ENCODE assay signal across 2 cellular contexts in genomic region chr1:93681095-93681548, GRCh38.
TF ChIP-seq lines count a peak whose summit lies in the region.

No MANE protein-coding gene starts in this region.

TF ChIP-seq in HCT116, 20 proteins besides CTCF, POLR2A, EP300 and RAD21:
- TF ChIP-seq CBX3 (IDR thresholded peaks at IDR 0.05; ENCODE audit: low read depth) (no peak), ZFX (IDR thresholded peaks at IDR 0.05) (peak; percentile 57; the same call in 1 of the 2 replicates), EGR1 (IDR thresholded peaks at IDR 0.05; ENCODE audit: low read depth) (0 out of 2 replicates have a peak, but pooled peaks have one; percentile 19)

TF ChIP-seq in H1, 55 proteins besides CTCF, POLR2A, EP300 and RAD21:
- TF ChIP-seq SAP30 (IDR thresholded peaks at IDR 0.05; ENCODE audit: insufficient read depth, insufficient replicate concordance, low read length), result no peak
- no peak for TF ChIP-seq RXRA (IDR thresholded peaks at IDR 0.05; ENCODE audit: insufficient read depth, low read depth, low read length)
- TF ChIP-seq TCF12 (IDR thresholded peaks at IDR 0.05; ENCODE audit: low read depth, low read length), result no peak
- no peak for TF ChIP-seq TBP (IDR thresholded peaks at IDR 0.05; ENCODE audit: low read depth, low read length)
- 0 out of 4 replicates have a peak, but pooled peaks of 1 of the 2 experiments have one; percentile 13 for TF ChIP-seq SIN3A (conservative IDR thresholded peaks at IDR 0.05 in 1 of 2, IDR thresholded peaks at IDR 0.05 in 1 of 2; ENCODE audit: low read depth in 1 of 2, low read length in 2 of 2)
- no peak for TF ChIP-seq ATF2 (IDR thresholded peaks at IDR 0.05; ENCODE audit: low read length)
- peak; percentile 51 for TF ChIP-seq KDM4A (IDR thresholded peaks at IDR 0.05; ENCODE audit: low read depth, low read length, severe bottlenecking)
- no peak for TF ChIP-seq BCL11A (IDR thresholded peaks at IDR 0.05; ENCODE audit: low read depth in 2 of 2, low read length in 2 of 2)
- no peak for TF ChIP-seq SRF (IDR thresholded peaks at IDR 0.05; ENCODE audit: low read depth, low read length)
- TF ChIP-seq EZH2 (IDR thresholded peaks at IDR 0.05; ENCODE audit: low read depth, low read length, severe bottlenecking), result peak; percentile 7
- TF ChIP-seq PHF8 (conservative IDR thresholded peaks at IDR 0.05; ENCODE audit: low read depth, low read length), result no peak
- TF ChIP-seq FOSL1 (IDR thresholded peaks at IDR 0.05; ENCODE audit: insufficient read depth, low read depth, low read length), result no peak
- no peak for TF ChIP-seq RBBP5 (IDR thresholded peaks at IDR 0.05; ENCODE audit: borderline replicate concordance, low read depth, low read length)
- TF ChIP-seq GABPA (IDR thresholded peaks at IDR 0.05; ENCODE audit: borderline replicate concordance, insufficient read depth, low read length), result no peak
- TF ChIP-seq CBX8 (IDR thresholded peaks at IDR 0.05; ENCODE audit: borderline replicate concordance, low read depth, low read length), result no peak
- TF ChIP-seq SUZ12 (IDR thresholded peaks at IDR 0.05; ENCODE audit: low read length), result no peak
- no peak for TF ChIP-seq JUND (IDR thresholded peaks at IDR 0.05; ENCODE audit: low read length)
- no peak for TF ChIP-seq SP4 (IDR thresholded peaks at IDR 0.05; ENCODE audit: low read length)
